In the genomic region with DNA sequence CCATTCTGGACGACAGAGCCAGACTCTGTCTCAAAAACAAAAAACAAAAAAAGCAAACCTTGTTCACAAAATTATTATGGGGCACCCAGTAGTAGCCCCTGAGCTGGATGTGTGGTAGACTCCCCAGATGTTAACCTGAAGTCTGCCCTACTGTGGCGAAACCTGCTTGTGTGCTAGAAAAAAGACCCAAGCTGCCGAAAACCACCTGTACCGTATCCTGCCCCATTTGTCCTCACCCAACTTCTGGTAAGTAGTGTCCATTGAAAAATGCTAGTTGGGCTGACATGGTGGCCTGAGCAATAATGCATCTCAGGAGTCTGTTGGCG, we compare ENCODE assay signal across 10 cellular contexts. TPM values are rescaled to one million over a fixed set of nuclear protein-coding genes. Genes with fewer than 3 reads are reported as not detected.
DNase-seq lines count a peak whose midpoint lies in the region; ATAC-seq and TF ChIP-seq lines count a peak whose summit lies in the region.
"Had no signal": no experiment of that assay in that cellular context is flagged by ENCODE, and none has a peak within 500 bp of the region (broad histone marks: within the 10 kb centered on the region; RNA-seq: fewer than 3 reads in every experiment).

No MANE protein-coding gene starts in this region.

- peaks cover 2% of the 10 kb centered on the region for H3K36me3 Mint-ChIP-seq in effector memory CD8-positive, alpha-beta T cell (ENCODE audit: insufficient read depth)

- no peaks in the 10 kb centered on the region for H3K36me3 ChIP-seq in mammary epithelial cell (ENCODE audit: insufficient read depth, low read length)

- H3K9me3 Mint-ChIP-seq in effector memory CD8-positive, alpha-beta T cell: no peaks in the 10 kb centered on the region

- H3K9ac ChIP-seq in mammary epithelial cell (ENCODE audit: insufficient read depth, low read length): no peak overlapping the region

- WGBS in mammary epithelial cell (ENCODE audit: low coverage, missing lambda C conversion rate): 96% methylated on average over 5 of the region's 5 CpGs

- no peaks in the 10 kb centered on the region for H3K27me3 ChIP-seq in mammary epithelial cell (ENCODE audit: insufficient read depth, low read length)

- peaks cover 31% of the 10 kb centered on the region for H3K4me1 ChIP-seq in mammary epithelial cell (ENCODE audit: insufficient read depth, low read length)

- H3K4me3 ChIP-seq in mammary epithelial cell (replicated peaks in 1 of 3; ENCODE audit: insufficient read depth in 1 of 3, low read depth in 2 of 3, low read length in 3 of 3): no peak overlapping the region
- H3K4me3 ChIP-seq: HAP-1 had no signal

- H3K27me3 Mint-ChIP-seq in effector memory CD8-positive, alpha-beta T cell: peaks cover 32 to 74% of the 10 kb centered on the region in 2 donors

- no peaks in the 10 kb centered on the region for H4K20me1 ChIP-seq in mammary epithelial cell (ENCODE audit: insufficient read depth, low read length)

- no TSS peak for BruUV-seq in mammary epithelial cell (replicated peaks; lab: Mats Ljungman, UMichigan)

- peak in 2 of 3 experiments; percentile 10 to 21 for DNase-seq in effector memory CD8-positive, alpha-beta T cell
- no peak for DNase-seq in glomerular visceral epithelial cell (ENCODE audit: extremely low spot score)
- no peak for DNase-seq in cerebellar cortex (ENCODE audit: low spot score)
- DNase-seq in mammary epithelial cell: no peak
- no peak for DNase-seq in NCI-H2029 (lab: John Stamatoyannopoulos, UW)
- DNase-seq: left colon had no signal

- TF ChIP-seq CTCF in mammary epithelial cell (conservative IDR thresholded peaks at IDR 0.05 in 1 of 2, IDR thresholded peaks at IDR 0.05 in 1 of 2; ENCODE audit: extremely low read depth in 1 of 2, insufficient read depth in 1 of 2, low read depth in 1 of 2, low read length in 2 of 2): no peak

- ATAC-seq in GM18498 (IDR thresholded peaks at IDR 0.05; ENCODE audit: unreplicated experiment) (peak; percentile 38), GM21528 (IDR thresholded peaks at IDR 0.05; ENCODE audit: low FRiP score, unreplicated experiment) (peak; percentile 12), HG03442 (IDR thresholded peaks at IDR 0.05; ENCODE audit: unreplicated experiment) (peak; percentile 20)
- peak; percentile 55 for ATAC-seq in effector memory CD8-positive, alpha-beta T cell (replicated peaks)
- ATAC-seq: left colon had no signal

- peak overlapping the region; percentile 32 to 78 for H3K27ac Mint-ChIP-seq in effector memory CD8-positive, alpha-beta T cell

- H2AFZ ChIP-seq in mammary epithelial cell (ENCODE audit: low read depth, low read length): no peak overlapping the region

- peak overlapping the region; percentile 68 to 75 for H3K4me3 Mint-ChIP-seq in effector memory CD8-positive, alpha-beta T cell

- H3K79me2 ChIP-seq in mammary epithelial cell (ENCODE audit: insufficient read depth, low read length): peaks cover 16% of the 10 kb centered on the region

- CTCF ChIA-PET in mammary epithelial cell (lab: Charles Lee; ENCODE audit: low non-redundant PET): no interaction called here

- no peak overlapping the region for H3K4me2 ChIP-seq in mammary epithelial cell (ENCODE audit: insufficient read depth, low read depth, low read length)

- in situ Hi-C loops in mammary epithelial cell (cut with MboI; ENCODE audit: low sequenced_read_pairs in 2 of 2): no loop called here

- dilution Hi-C loops in mammary epithelial cell (cut with HindIII; ENCODE audit: low sequenced_read_pairs): loop anchor here (5.0 to 10.0 kb wide), 4 partner anchors 77 to 402 kb away; a partner anchor contains a TSS

- H3K27ac ChIP-seq in mammary epithelial cell (ENCODE audit: insufficient read depth, low read depth, low read length): no peak overlapping the region

- H3K4me1 Mint-ChIP-seq in effector memory CD8-positive, alpha-beta T cell (ENCODE audit: low read depth in 2 of 2): peaks cover 22 to 30% of the 10 kb centered on the region in 2 donors

- H3K9me3 ChIP-seq in mammary epithelial cell (replicated peaks; ENCODE audit: insufficient read depth, low read length): no peaks in the 10 kb centered on the region
- H3K9me3 ChIP-seq: HAP-1 had no signal

- intact Hi-C loops in mammary epithelial cell (cut with micrococcal nuclease): no loop called here

RNA-seq across cellular contexts. Expression of a gene that starts 9.1 kb away (rescaled TPM):
- total RNA-seq in mammary epithelial cell: 10 to 100 TPM in 1 of 2 donors, 1 to 10 TPM in 1; 2.2 to 14.7 TPM
- polyA plus RNA-seq in mammary epithelial cell: 13.8 TPM
- polyA minus RNA-seq in mammary epithelial cell: 3.6 TPM

Comparison
In these comparisons a context has a peak if more than half of its experiments do, and no peak if none do; other contexts are left out.
1. DNase-seq: peak in effector memory CD8-positive, alpha-beta T cell (2 of 3); none in glomerular visceral epithelial cell (single experiment), cerebellar cortex (single experiment), mammary epithelial cell (single experiment) and NCI-H2029 (single experiment).
2. Peak in every context shown above with its lines, with median percentiles within 50 percentile points of each other: ATAC-seq.